27 cellular contexts compared by ENCODE assay signal in the genomic region with DNA sequence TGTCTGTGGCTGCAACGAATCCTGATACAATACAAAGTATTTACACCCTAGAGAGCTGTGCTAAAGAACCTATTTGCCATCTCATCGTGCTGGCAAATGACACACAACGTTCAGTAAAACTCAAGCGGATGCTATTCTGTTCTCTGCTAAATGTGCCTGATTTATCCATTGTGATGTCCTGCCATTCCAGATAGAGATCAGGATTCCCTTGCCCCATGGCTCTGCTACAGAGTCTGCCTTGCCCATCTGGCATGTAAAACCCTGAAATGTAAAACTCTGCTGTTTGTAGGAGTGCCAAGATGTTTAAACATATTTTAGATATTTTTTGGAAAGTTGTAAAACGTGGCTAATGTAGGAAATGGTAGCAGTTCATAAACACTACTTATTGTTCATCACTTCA. TPM values are rescaled to one million over a fixed set of nuclear protein-coding genes. Genes with fewer than 3 reads are reported as not detected.
"Had no signal": no experiment of that assay in that cellular context is flagged by ENCODE, and none has a peak within 500 bp of the region (broad histone marks: within the 10 kb centered on the region; RNA-seq: fewer than 3 reads in every experiment).

No MANE protein-coding gene starts in this region.

- H3K4me1 ChIP-seq: stomach, suprapubic skin, testis, thyroid gland, tibial artery, tibial nerve, transverse colon, upper lobe of left lung, upper lobe of right lung, uterus, vagina had no signal

- ATAC-seq: stimulated activated effector memory CD8-positive, alpha-beta T cell treated with anti-CD3 and anti-CD28 coated beads, Interleukin-12 subunit alpha, Interleukin-12 subunit beta, amount 100 ng/mL, for 72 hours; stimulated activated memory B cell treated with anti-CD40 and anti-IgM and Interleukin-4, amounts not matched to agents 10 μg/mL and 1 μg/mL and 100 μg/mL, for 72 hours; stimulated activated naive B cell treated with anti-CD40 and anti-IgM and Interleukin-4, amounts not matched to agents 10 μg/mL and 1 μg/mL and 100 μg/mL, for 72 hours; stimulated activated naive CD8-positive, alpha-beta T cell treated with anti-CD3 and anti-CD28 coated beads, Interleukin-15, amount 100 ng/mL, for 72 hours; stimulated activated naive CD8-positive, alpha-beta T cell treated with anti-CD3 and anti-CD28 coated beads, Interleukin-15, Interleukin-2, amounts not matched to agents 100 U/mL and 50 U/mL, for 24 hours; upper lobe of right lung had no signal

- DNase-seq: stimulated activated CD4-positive, alpha-beta T cell treated with anti-CD3 and anti-CD28 coated beads, Interleukin-2, amount 100 ng/mL, for 48 hours; stimulated activated CD4-positive, alpha-beta T cell treated with anti-CD3 and anti-CD28 coated beads, Interleukin-4, amount 100 ng/mL, for 1 hour; stimulated activated CD4-positive, alpha-beta T cell treated with anti-CD3 and anti-CD28 coated beads, Interleukin-4, amount 100 ng/mL, for 24 hours; stimulated activated CD4-positive, alpha-beta T cell treated with anti-CD3 and anti-CD28 coated beads, Interleukin-4, amount 100 ng/mL, for 4 hours; stimulated activated CD8-positive, alpha-beta memory T cell treated with anti-CD3 and anti-CD28 coated beads, Interleukin-4, amount 100 ng/mL, for 48 hours; stimulated activated naive B cell treated with anti-CD40 and anti-IgM and Interleukin-4, amounts not matched to agents 10 μg/mL and 1 μg/mL and 100 μg/mL, for 72 hours; stimulated activated naive CD4-positive, alpha-beta T cell; stimulated activated naive CD4-positive, alpha-beta T cell treated with Interleukin-2 at 50 U/mL for 16 hours; stimulated activated naive CD8-positive, alpha-beta T cell treated with anti-CD3 and anti-CD28 coated beads, Interleukin-15, amount 100 ng/mL, for 72 hours; stimulated activated naive CD8-positive, alpha-beta T cell treated with anti-CD3 and anti-CD28 coated beads, Interleukin-15, Interleukin-2, amounts not matched to agents 100 U/mL and 50 U/mL, for 24 hours; stomach; substantia nigra; testis; thyroid gland; tibial artery; transverse colon; trophoblast cell; upper lobe of left lung; upper lobe of right lung; uterus had no signal

- H3K36me3 ChIP-seq: stomach, suprapubic skin, thoracic aorta, thyroid gland, tibial artery, tibial nerve, transverse colon, upper lobe of left lung, upper lobe of right lung, uterus, vagina had no signal

- H3K27ac ChIP-seq: stomach, suprapubic skin, testis, thoracic aorta, thyroid gland, tibial artery, tibial nerve, transverse colon, upper lobe of left lung, upper lobe of right lung, uterus, vagina had no signal

- H3K9me3 ChIP-seq: stomach, suprapubic skin, testis, thoracic aorta, thyroid gland, tibial artery, tibial nerve, transverse colon, upper lobe of left lung, upper lobe of right lung, uterus, vagina had no signal

- H3K27me3 ChIP-seq: stomach, suprapubic skin, testis, thyroid gland, tibial nerve, transverse colon, upper lobe of left lung, upper lobe of right lung, uterus, vagina had no signal

- H3K4me3 ChIP-seq: stomach, suprapubic skin, testis, thoracic aorta, thyroid gland, tibial artery, tibial nerve, transverse colon, upper lobe of left lung, upper lobe of right lung, uterus, vagina had no signal

- FAIRE-seq: urothelium cell line had no signal

RNA-seq across cellular contexts. Expression of a gene that starts 20.0 kb away (rescaled TPM):
- total RNA-seq: stomach, thoracic aorta, tibial nerve, upper lobe of left lung, upper lobe of right lung, vagina had no signal
